ENCODE assay signal across 18 cellular contexts in genomic region chr1:202825748-202826147, GRCh38. TPM values are rescaled to one million over a fixed set of nuclear protein-coding genes. Genes with fewer than 3 reads are reported as not detected.
DNase-seq lines count a peak whose midpoint lies in the region; ATAC-seq, FAIRE-seq and TF ChIP-seq lines count a peak whose summit lies in the region.
"Had no signal": no experiment of that assay in that cellular context is flagged by ENCODE, and none has a peak within 500 bp of the region (broad histone marks: within the 10 kb centered on the region; RNA-seq: fewer than 3 reads in every experiment).

No MANE protein-coding gene starts in this region.

- no peaks in the 10 kb centered on the region for H3K4me1 Mint-ChIP-seq in activated T-cell treated with anti-CD3 and anti-CD28 coated beads, Interleukin-2, amount 50 U/mL, for 4 hours (ENCODE audit: low read depth)
- H3K4me1 Mint-ChIP-seq: CD8-positive, alpha-beta memory T cell had no signal

- peaks cover 4% of the 10 kb centered on the region for H3K27me3 Mint-ChIP-seq in activated T-cell treated with anti-CD3 and anti-CD28 coated beads, Interleukin-2, amount 50 U/mL, for 4 hours (ENCODE audit: low read depth)

- H3K4me3 Mint-ChIP-seq in activated T-cell treated with anti-CD3 and anti-CD28 coated beads, Interleukin-2, amount 50 U/mL, for 4 hours: no peak overlapping the region
- H3K4me3 Mint-ChIP-seq: B cell; CD8-positive, alpha-beta memory T cell had no signal

- FAIRE-seq in bronchial epithelial cell (lab: Jason Lieb, UNC): no peak
- FAIRE-seq: GM12891, H54 had no signal

- ATAC-seq in omental fat pad (ENCODE audit: low FRiP score): no peak
- no peak for ATAC-seq in activated T-cell treated with anti-CD3 and anti-CD28 coated beads, Interleukin-2, amount 50 U/mL, for 4 hours
- ATAC-seq: HCT116 had no signal

- H3K4me3 ChIP-seq in BE2C (ENCODE audit: low read depth, low read length): no peak overlapping the region
- H3K4me3 ChIP-seq in bronchial epithelial cell (ENCODE audit: low read depth, low read length): no peak overlapping the region
- H3K4me3 ChIP-seq in A673 (ENCODE audit: low read depth, low read length, poor library complexity, severe bottlenecking): no peak overlapping the region
- H3K4me3 ChIP-seq: GM23248 had no signal

- intact Hi-C loops in A673 (cut with micrococcal nuclease; ENCODE audit: unreplicated experiment): no loop called here

- H3K27ac ChIP-seq in A673 (ENCODE audit: low read depth, low read length, poor library complexity, severe bottlenecking): no peak overlapping the region
- H3K27ac ChIP-seq: GM23248, HL-60 had no signal

- no peak for TF ChIP-seq CTCF in BE2C (IDR thresholded peaks at IDR 0.05; ENCODE audit: low read depth, low read length)
- TF ChIP-seq CTCF in bronchial epithelial cell (IDR thresholded peaks at IDR 0.05; ENCODE audit: insufficient read depth, low read length, severe bottlenecking): no peak
- TF ChIP-seq CTCF in omental fat pad (IDR thresholded peaks at IDR 0.05): no peak
- no peak for TF ChIP-seq CTCF in A673 (conservative IDR thresholded peaks at IDR 0.05; ENCODE audit: low read depth, low read length)

- H3K36me3 Mint-ChIP-seq in activated T-cell treated with anti-CD3 and anti-CD28 coated beads, Interleukin-2, amount 50 U/mL, for 4 hours (ENCODE audit: insufficient read depth): no peaks in the 10 kb centered on the region
- H3K36me3 Mint-ChIP-seq: CD8-positive, alpha-beta memory T cell had no signal

- H3K9me3 ChIP-seq in BE2C (no peaks in the 10 kb centered on the region), A673 (ENCODE audit: low read depth, low read length, poor library complexity, severe bottlenecking) (no peaks in the 10 kb centered on the region)
- H3K9me3 ChIP-seq: Caco-2 had no signal

- CTCF ChIA-PET in A673 (lab: Charles Lee): interaction anchor here (1.1 kb wide), 1 partner anchor 162 kb away, joined by 4 read pairs; no protein-coding TSS in a partner anchor

- peak; percentile 28 for DNase-seq in BE2C
- peak; percentile 41 for DNase-seq in ELF-1 (ENCODE audit: low read depth, low spot score)
- peak; percentile 20 for DNase-seq in bronchial epithelial cell (ENCODE audit: low read depth)
- peak; percentile 82 for DNase-seq in mesenteric fat pad (ENCODE audit: low spot score)
- no peak for DNase-seq in omental fat pad (ENCODE audit: low spot score)
- no peak for DNase-seq in activated T-cell treated with anti-CD3 and anti-CD28 coated beads, Interleukin-2, amount 50 U/mL, for 4 hours
- DNase-seq in A673 (ENCODE audit: low spot score): no peak
- DNase-seq: Caco-2; CD8-positive, alpha-beta memory T cell; GM23248 had no signal

- no peaks in the 10 kb centered on the region for H3K36me3 ChIP-seq in BE2C
- no peaks in the 10 kb centered on the region for H3K36me3 ChIP-seq in bronchial epithelial cell (ENCODE audit: control insufficient read depth, insufficient read depth, low read length)
- H3K36me3 ChIP-seq in A673 (ENCODE audit: insufficient read depth, low read length, poor library complexity, severe bottlenecking): no peaks in the 10 kb centered on the region

- no peaks in the 10 kb centered on the region for H3K9me3 Mint-ChIP-seq in activated T-cell treated with anti-CD3 and anti-CD28 coated beads, Interleukin-2, amount 50 U/mL, for 4 hours
- H3K9me3 Mint-ChIP-seq: CD8-positive, alpha-beta memory T cell had no signal

- BruUV-seq in A673 (replicated peaks; lab: Mats Ljungman, UMichigan): no TSS peak

- POLR2A ChIA-PET in A673 (lab: Charles Lee; ENCODE audit: low non-redundant PET): no interaction called here

- H3K27me3 ChIP-seq in BE2C (no peaks in the 10 kb centered on the region), bronchial epithelial cell (ENCODE audit: control insufficient read depth, insufficient read depth, low read length) (no peaks in the 10 kb centered on the region), A673 (replicated peaks; ENCODE audit: insufficient read depth, low read depth, low read length, poor library complexity) (no peaks in the 10 kb centered on the region)

- H3K4me1 ChIP-seq in BE2C (no peaks in the 10 kb centered on the region), A673 (ENCODE audit: insufficient read depth, low read length, poor library complexity, severe bottlenecking) (no peaks in the 10 kb centered on the region)

RNA-seq across cellular contexts. Expression of gene PCAT6, which starts 15.0 kb away (rescaled TPM):
- polyA plus RNA-seq in BE2C (2012; ENCODE audit: insufficient read depth, insufficient read length, low read depth): 0.71 TPM
- total RNA-seq in bronchial epithelial cell: 0.51 TPM in 1 of 2 replicates, not detected in the other
- total RNA-seq in mesenteric fat pad: 1.2 TPM
- total RNA-seq in omental fat pad: not detected
- total RNA-seq in activated T-cell treated with anti-CD3 and anti-CD28 coated beads, Interleukin-2, amount 50 U/mL, for 4 hours: under 1 TPM in 1 of 3 donors, not detected in 2; 0.48 TPM
- total RNA-seq in A673 (2021): 0.84 and 1.7 TPM in 2 replicates
- total RNA-seq: A172, Caco-2, Daoy, G401, GM23248 had no signal

RNA-seq across cellular contexts. Expression of gene KDM5B, which starts 17.5 kb away (rescaled TPM):
- polyA plus RNA-seq in BE2C (2012; ENCODE audit: insufficient read depth, insufficient read length, low read depth): 22.7 TPM
- total RNA-seq in bronchial epithelial cell: 74.0 and 102 TPM in 2 replicates
- 33.4 TPM for total RNA-seq in mesenteric fat pad
- 10 to 100 TPM; 40.8 to 69.7 (median 45.7) TPM for total RNA-seq in omental fat pad
- 10 to 100 TPM; 19.4 to 36.0 (median 28.9) TPM for total RNA-seq in activated T-cell treated with anti-CD3 and anti-CD28 coated beads, Interleukin-2, amount 50 U/mL, for 4 hours
- total RNA-seq in A673 (2021): 71.2 and 73.8 TPM in 2 replicates

Comparison
In these comparisons a context has a peak if more than half of its experiments do, and no peak if none do; other contexts are left out.
1. DNase-seq: peak in BE2C (single experiment), ELF-1 (single experiment), bronchial epithelial cell (single experiment) and mesenteric fat pad (single experiment); none in omental fat pad (single experiment), activated T-cell treated with anti-CD3 and anti-CD28 coated beads, Interleukin-2, amount 50 U/mL, for 4 hours (single experiment) and A673 (single experiment).